In genomic region chr6:17987576-17988421, GRCh38 we compare ENCODE assay signal across 8 cellular contexts. TPM values are rescaled to one million over a fixed set of nuclear protein-coding genes. Genes with fewer than 3 reads are reported as not detected.
DNase-seq lines count a peak whose midpoint lies in the region; ATAC-seq and TF ChIP-seq lines count a peak whose summit lies in the region.

TSS of gene KIF13A (minus strand) at chr6:17987635. CDS start at chr6:17987463, 172 bp downstream.

- peak; percentile 75 for ATAC-seq in GM18868 (IDR thresholded peaks at IDR 0.05; ENCODE audit: unreplicated experiment)
- ATAC-seq in HG03064 (IDR thresholded peaks at IDR 0.05; ENCODE audit: low read depth, unreplicated experiment): peak; percentile 77

- DNase-seq in AG09319 (ENCODE audit: extremely low read depth, low read depth) (no peak), NCI-H2107 treated with DMSO at 0.1 percent for 48 hours (lab: John Stamatoyannopoulos, UW; ENCODE audit: unreplicated experiment) (peak; percentile 7), endodermal cell (peak; percentile 79), lung microvascular endothelial cell (ENCODE audit: low read depth in 2 of 2) (peak; percentile 71 to 80)
- DNase-seq in activated CD4-positive, alpha-beta T cell treated with anti-CD3 and anti-CD28 coated beads, Interleukin-2, amount 10 ng/mL, durations not matched to agents 7 days and 5 days: peak; percentile 15
- DNase-seq in stimulated activated CD8-positive, alpha-beta memory T cell treated with anti-CD3 and anti-CD28 coated beads, Interleukin-7, amount 100 ng/mL, for 48 hours (ENCODE audit: extremely low read depth in 1 of 2, low read depth in 1 of 2): peak; percentile 32 to 43

- H3K4me1 Mint-ChIP-seq in activated CD4-positive, alpha-beta T cell treated with anti-CD3 and anti-CD28 coated beads, Interleukin-2, amount 10 ng/mL, durations not matched to agents 7 days and 5 days: peaks cover 6% of the 10 kb centered on the region
- peaks cover 26% of the 10 kb centered on the region for H3K4me1 Mint-ChIP-seq in endodermal cell

- H3K27ac ChIP-seq in endodermal cell (ENCODE audit: low read depth, low read length): peak within 1 kb of the TSS; percentile 75

- H3K27ac Mint-ChIP-seq in activated CD4-positive, alpha-beta T cell treated with anti-CD3 and anti-CD28 coated beads, Interleukin-2, amount 10 ng/mL, durations not matched to agents 7 days and 5 days: no peak within 1 kb of the TSS
- H3K27ac Mint-ChIP-seq in endodermal cell: peak within 1 kb of the TSS; percentile 89

- no peaks in the 10 kb centered on the region for H3K27me3 ChIP-seq in endodermal cell (ENCODE audit: control insufficient read depth, insufficient read depth, low read length, poor library complexity, severe bottlenecking)

- peak within 1 kb of the TSS; percentile 70 for H3K9ac ChIP-seq in endodermal cell (ENCODE audit: extremely low read depth, low read length, poor library complexity, severe bottlenecking)

- POLR2A ChIA-PET in activated CD4-positive, alpha-beta T cell treated with anti-CD3 and anti-CD28 coated beads, Interleukin-2, amount 10 ng/mL, durations not matched to agents 7 days and 5 days (lab: Charles Lee): no interaction called here

- H3K4me1 ChIP-seq in endodermal cell (ENCODE audit: control insufficient read depth, insufficient read depth, low read length): peaks cover 7% of the 10 kb centered on the region

- H3K4me3 ChIP-seq in endodermal cell (ENCODE audit: low read length): peak within 1 kb of the TSS; percentile 95

- CTCF ChIA-PET in activated CD4-positive, alpha-beta T cell treated with anti-CD3 and anti-CD28 coated beads, Interleukin-2, amount 10 ng/mL, durations not matched to agents 7 days and 5 days (lab: Charles Lee): interaction anchor here (0.7 kb wide), 2 partner anchors 135 to 169 kb away, joined by 3 read pairs; partner anchors contain the start of gene NHLRC1

- peak; percentile 5; the same call in 1 of the 2 replicates for TF ChIP-seq CTCF in AG09319 (IDR thresholded peaks at IDR 0.05; ENCODE audit: low read depth, low read length)
- TF ChIP-seq CTCF in endodermal cell (conservative IDR thresholded peaks at IDR 0.05): peak; percentile 53

- no peaks in the 10 kb centered on the region for H3K36me3 ChIP-seq in endodermal cell (ENCODE audit: control insufficient read depth, insufficient read depth, low read length)

- peak within 1 kb of the TSS; percentile 74 for H3K4me3 Mint-ChIP-seq in activated CD4-positive, alpha-beta T cell treated with anti-CD3 and anti-CD28 coated beads, Interleukin-2, amount 10 ng/mL, durations not matched to agents 7 days and 5 days
- H3K4me3 Mint-ChIP-seq in endodermal cell: peak within 1 kb of the TSS; percentile 84

- H3K9me3 Mint-ChIP-seq in activated CD4-positive, alpha-beta T cell treated with anti-CD3 and anti-CD28 coated beads, Interleukin-2, amount 10 ng/mL, durations not matched to agents 7 days and 5 days: no peaks in the 10 kb centered on the region
- H3K9me3 Mint-ChIP-seq in endodermal cell: no peaks in the 10 kb centered on the region

- no peaks in the 10 kb centered on the region for H3K9me3 ChIP-seq in endodermal cell (ENCODE audit: control insufficient read depth, low read length)

- WGBS in endodermal cell (ENCODE audit: insufficient coverage in 1 of 2, insufficient read length in 1 of 2), 2 experiments: 2 to 12% methylated on average over 17 to 105 of the region's 105 CpGs

- peaks cover 65% of the 10 kb centered on the region for H3K27me3 Mint-ChIP-seq in activated CD4-positive, alpha-beta T cell treated with anti-CD3 and anti-CD28 coated beads, Interleukin-2, amount 10 ng/mL, durations not matched to agents 7 days and 5 days
- H3K27me3 Mint-ChIP-seq in endodermal cell (ENCODE audit: insufficient read depth): peaks cover 21% of the 10 kb centered on the region

- no peaks in the 10 kb centered on the region for H3K36me3 Mint-ChIP-seq in activated CD4-positive, alpha-beta T cell treated with anti-CD3 and anti-CD28 coated beads, Interleukin-2, amount 10 ng/mL, durations not matched to agents 7 days and 5 days (ENCODE audit: low read depth)
- H3K36me3 Mint-ChIP-seq in endodermal cell (ENCODE audit: low read depth): peaks cover 5% of the 10 kb centered on the region

RNA-seq across cellular contexts. Expression of gene KIF13A, which starts in this region (rescaled TPM):
- not detected for total RNA-seq in activated CD4-positive, alpha-beta T cell treated with anti-CD3 and anti-CD28 coated beads, Interleukin-2, amount 10 ng/mL, durations not matched to agents 7 days and 5 days
- total RNA-seq in endodermal cell (10 to 100 TPM; 35.3 to 45.0 TPM), lung microvascular endothelial cell (19.4 and 23.3 TPM in 2 replicates)
- polyA plus RNA-seq in endodermal cell (2013, experiment 1 of 2): 21.9 TPM
- polyA plus RNA-seq in endodermal cell (2013, experiment 2 of 2): 20.0 TPM

Comparison
In these comparisons a context has a peak if more than half of its experiments do, and no peak if none do; other contexts are left out.
1. RNA of gene KIF13A (total RNA-seq): 35.3 to 45.0 TPM in endodermal cell and 19.4 to 23.3 TPM in lung microvascular endothelial cell; not detected in activated CD4-positive, alpha-beta T cell treated with anti-CD3 and anti-CD28 coated beads, Interleukin-2, amount 10 ng/mL, durations not matched to agents 7 days and 5 days; every median in the first group is over 10 times any median in the second.
2. Peak in DNase-seq in activated CD4-positive, alpha-beta T cell treated with anti-CD3 and anti-CD28 coated beads, Interleukin-2, amount 10 ng/mL, durations not matched to agents 7 days and 5 days; RNA of the gene not detected or under 1 TPM.